3 cellular contexts compared by ENCODE assay signal in the genomic region with DNA sequence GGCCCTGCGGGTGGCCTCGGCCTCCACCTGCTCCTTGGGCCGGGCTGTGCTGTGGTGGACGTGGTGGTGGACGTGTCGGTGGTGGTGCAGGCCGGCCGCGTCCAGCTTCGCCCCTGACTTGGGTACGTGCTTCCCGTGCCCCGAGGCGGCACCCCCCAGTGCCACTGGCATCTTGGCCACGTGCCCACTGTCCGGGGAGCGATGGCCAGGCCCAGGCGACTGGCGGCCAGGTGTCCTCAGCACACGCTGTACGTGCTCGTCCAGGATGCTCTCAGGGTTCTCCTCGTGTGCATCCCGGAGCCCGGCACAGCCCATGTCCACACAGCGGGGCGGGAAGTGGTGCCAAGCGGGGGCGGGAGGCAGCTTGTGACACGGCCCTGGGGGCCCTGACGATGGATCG.
TF ChIP-seq lines count a peak whose summit lies in the region.

No MANE protein-coding gene starts in this region.

TF ChIP-seq in HEK293, 187 proteins besides CTCF, POLR2A, EP300 and RAD21:
- TF ChIP-seq, protein P1, sequence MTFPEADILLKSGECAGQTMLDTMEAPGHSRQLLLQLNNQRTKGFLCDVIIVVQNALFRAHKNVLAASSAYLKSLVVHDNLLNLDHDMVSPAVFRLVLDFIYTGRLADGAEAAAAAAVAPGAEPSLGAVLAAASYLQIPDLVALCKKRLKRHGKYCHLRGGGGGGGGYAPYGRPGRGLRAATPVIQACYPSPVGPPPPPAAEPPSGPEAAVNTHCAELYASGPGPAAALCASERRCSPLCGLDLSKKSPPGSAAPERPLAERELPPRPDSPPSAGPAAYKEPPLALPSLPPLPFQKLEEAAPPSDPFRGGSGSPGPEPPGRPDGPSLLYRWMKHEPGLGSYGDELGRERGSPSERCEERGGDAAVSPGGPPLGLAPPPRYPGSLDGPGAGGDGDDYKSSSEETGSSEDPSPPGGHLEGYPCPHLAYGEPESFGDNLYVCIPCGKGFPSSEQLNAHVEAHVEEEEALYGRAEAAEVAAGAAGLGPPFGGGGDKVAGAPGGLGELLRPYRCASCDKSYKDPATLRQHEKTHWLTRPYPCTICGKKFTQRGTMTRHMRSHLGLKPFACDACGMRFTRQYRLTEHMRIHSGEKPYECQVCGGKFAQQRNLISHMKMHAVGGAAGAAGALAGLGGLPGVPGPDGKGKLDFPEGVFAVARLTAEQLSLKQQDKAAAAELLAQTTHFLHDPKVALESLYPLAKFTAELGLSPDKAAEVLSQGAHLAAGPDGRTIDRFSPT (tag by site-specific recombination; IDR thresholded peaks at IDR 0.05) = 0 out of 2 replicates have a peak, but pooled peaks have one; percentile 23
- TF ChIP-seq ZNF426 (tag by site-specific recombination; IDR thresholded peaks at IDR 0.05) = no peak
TF ChIP-seq in HEK293: peak in this region for 1.

TF ChIP-seq in K562, 482 proteins besides CTCF, POLR2A, EP300 and RAD21:
- 0 out of 2 replicates have a peak, but pooled peaks have one; percentile 36 for TF ChIP-seq HNRNPL (IDR thresholded peaks at IDR 0.05; ENCODE audit: low read depth, low read length)
- no peak for TF ChIP-seq ZNF644 (tag; IDR thresholded peaks at IDR 0.05; ENCODE audit: low read depth)

TF ChIP-seq in HepG2, 621 proteins besides CTCF, POLR2A, EP300 and RAD21:
- TF ChIP-seq, protein P2, sequence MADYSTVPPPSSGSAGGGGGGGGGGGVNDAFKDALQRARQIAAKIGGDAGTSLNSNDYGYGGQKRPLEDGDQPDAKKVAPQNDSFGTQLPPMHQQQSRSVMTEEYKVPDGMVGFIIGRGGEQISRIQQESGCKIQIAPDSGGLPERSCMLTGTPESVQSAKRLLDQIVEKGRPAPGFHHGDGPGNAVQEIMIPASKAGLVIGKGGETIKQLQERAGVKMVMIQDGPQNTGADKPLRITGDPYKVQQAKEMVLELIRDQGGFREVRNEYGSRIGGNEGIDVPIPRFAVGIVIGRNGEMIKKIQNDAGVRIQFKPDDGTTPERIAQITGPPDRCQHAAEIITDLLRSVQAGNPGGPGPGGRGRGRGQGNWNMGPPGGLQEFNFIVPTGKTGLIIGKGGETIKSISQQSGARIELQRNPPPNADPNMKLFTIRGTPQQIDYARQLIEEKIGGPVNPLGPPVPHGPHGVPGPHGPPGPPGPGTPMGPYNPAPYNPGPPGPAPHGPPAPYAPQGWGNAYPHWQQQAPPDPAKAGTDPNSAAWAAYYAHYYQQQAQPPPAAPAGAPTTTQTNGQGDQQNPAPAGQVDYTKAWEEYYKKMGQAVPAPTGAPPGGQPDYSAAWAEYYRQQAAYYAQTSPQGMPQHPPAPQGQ (CRISPR knock-in tag; IDR thresholded peaks at IDR 0.05; ENCODE audit: borderline replicate concordance) = no peak
- TF ChIP-seq RXRB (CRISPR knock-in tag; IDR thresholded peaks at IDR 0.05; ENCODE audit: borderline replicate concordance) (no peak), NR2C2 (CRISPR knock-in tag; IDR thresholded peaks at IDR 0.05; ENCODE audit: borderline replicate concordance) (no peak), ZFP36L1 (CRISPR knock-in tag; IDR thresholded peaks at IDR 0.05) (no peak), NFIB (CRISPR knock-in tag; IDR thresholded peaks at IDR 0.05; ENCODE audit: borderline replicate concordance) (no peak), ZNF367 (CRISPR knock-in tag; IDR thresholded peaks at IDR 0.05; ENCODE audit: borderline replicate concordance) (no peak), ZNF230 (CRISPR knock-in tag; IDR thresholded peaks at IDR 0.05) (no peak), NFE2L2 (IDR thresholded peaks at IDR 0.05; ENCODE audit: low read length) (no peak), BORCS8-MEF2B (CRISPR knock-in tag; IDR thresholded peaks at IDR 0.05) (no peak), ARNTL (CRISPR knock-in tag; IDR thresholded peaks at IDR 0.05) (no peak)
